In genomic region chr6:106411643-106412200, GRCh38 we compare ENCODE assay signal across 21 cellular contexts. TPM values are rescaled to one million over a fixed set of nuclear protein-coding genes. Genes with fewer than 3 reads are reported as not detected.
DNase-seq lines count a peak whose midpoint lies in the region; ATAC-seq, FAIRE-seq and TF ChIP-seq lines count a peak whose summit lies in the region.
"Had no signal": no experiment of that assay in that cellular context is flagged by ENCODE, and none has a peak within 500 bp of the region (broad histone marks: within the 10 kb centered on the region; RNA-seq: fewer than 3 reads in every experiment).

No MANE protein-coding gene starts in this region.

- H3K27ac ChIP-seq in breast epithelium: peak overlapping the region; percentile 54 to 60
- no peak overlapping the region for H3K27ac ChIP-seq in mammary epithelial cell (ENCODE audit: insufficient read depth, low read depth, low read length)
- no peak overlapping the region for H3K27ac ChIP-seq in GM12878 (ENCODE audit: control insufficient read depth, insufficient read depth)
- H3K27ac ChIP-seq: BLaER1, heart right ventricle, vagina had no signal

- H4K20me1 ChIP-seq in mammary epithelial cell (ENCODE audit: insufficient read depth, low read length) (no peaks in the 10 kb centered on the region), GM12878 (ENCODE audit: control insufficient read depth, insufficient read depth) (no peaks in the 10 kb centered on the region)
- H4K20me1 ChIP-seq: BLaER1 had no signal

- H3K27me3 ChIP-seq in breast epithelium: no peaks in the 10 kb centered on the region
- no peaks in the 10 kb centered on the region for H3K27me3 ChIP-seq in mammary epithelial cell (ENCODE audit: insufficient read depth, low read length)
- no peaks in the 10 kb centered on the region for H3K27me3 ChIP-seq in GM12878 (replicated peaks in 1 of 2; ENCODE audit: control insufficient read depth in 2 of 2, insufficient read depth in 2 of 2, low read length in 1 of 2)
- H3K27me3 ChIP-seq: BLaER1, vagina had no signal

- BruUV-seq in mammary epithelial cell (replicated peaks; lab: Mats Ljungman, UMichigan): no TSS peak
- no TSS peak for BruUV-seq in GM12878 (replicated peaks; lab: Mats Ljungman, UMichigan)

- SMC1A ChIA-PET in GM12878 (lab: Charles Lee; ENCODE audit: uncharacterized antibody, unreplicated experiment): no interaction called here

- H3K9ac ChIP-seq in mammary epithelial cell (ENCODE audit: insufficient read depth, low read length) (no peak overlapping the region), GM12878 (ENCODE audit: control insufficient read depth, insufficient read depth, low read length) (no peak overlapping the region)
- H3K9ac ChIP-seq: BLaER1 had no signal

- POLR2A ChIA-PET in GM12878 (lab: Charles Lee): no interaction called here

- CTCF ChIA-PET in mammary epithelial cell (lab: Charles Lee; ENCODE audit: low non-redundant PET) (no interaction called here), GM12878 (lab: Yijun Ruan, JAX) (no interaction called here)

- no peak for TF ChIP-seq EP300 in GM12878 (IDR thresholded peaks at IDR 0.05; ENCODE audit: borderline replicate concordance in 1 of 2, control insufficient read depth in 1 of 2, low read depth in 2 of 2, low read length in 2 of 2)

- TF ChIP-seq POLR2A in breast epithelium (IDR thresholded peaks at IDR 0.05) (no peak), GM12878 (IDR thresholded peaks at IDR 0.05; ENCODE audit: low read depth, low read length) (no peak)

- in situ Hi-C loops in mammary epithelial cell (cut with MboI; ENCODE audit: low sequenced_read_pairs in 2 of 2) (no loop called here), GM12878 (cut with MboI) (no loop called here)

- no peak for FAIRE-seq in GM12878 (lab: Jason Lieb, UNC)

- TF ChIP-seq CTCF in breast epithelium (IDR thresholded peaks at IDR 0.05) (no peak), mammary epithelial cell (conservative IDR thresholded peaks at IDR 0.05 in 1 of 2, IDR thresholded peaks at IDR 0.05 in 1 of 2; ENCODE audit: extremely low read depth in 1 of 2, insufficient read depth in 1 of 2, low read depth in 1 of 2, low read length in 2 of 2) (no peak), GM12878 (IDR thresholded peaks at IDR 0.05 in 2 of 3, conservative IDR thresholded peaks at IDR 0.05 in 1 of 3; ENCODE audit: control insufficient read depth in 2 of 3, extremely low read depth in 1 of 3, insufficient read depth in 1 of 3, low read depth in 3 of 3, low read length in 3 of 3) (no peak)

- RAD21 ChIA-PET in GM12878 (lab: Charles Lee; ENCODE audit: unreplicated experiment): no interaction called here

- TF ChIP-seq RAD21 in GM12878 (IDR thresholded peaks at IDR 0.05; ENCODE audit: insufficient read depth, low read depth, low read length): no peak

- no peak overlapping the region for H3K4me3 ChIP-seq in breast epithelium
- no peak overlapping the region for H3K4me3 ChIP-seq in mammary epithelial cell (replicated peaks in 1 of 3; ENCODE audit: insufficient read depth in 1 of 3, low read depth in 2 of 3, low read length in 3 of 3)
- H3K4me3 ChIP-seq in GM12878: no peak overlapping the region
- H3K4me3 ChIP-seq: BLaER1, heart right ventricle, lung, vagina had no signal

- WGBS in mammary epithelial cell (ENCODE audit: low coverage, missing lambda C conversion rate): 52% methylated on average over 6 of the region's 6 CpGs
- WGBS in GM12878 (ENCODE audit: insufficient coverage, insufficient replicate concordance, low lambda C conversion rate, missing lambda C conversion rate): 39% methylated on average over 6 of the region's 6 CpGs

- dilution Hi-C loops in mammary epithelial cell (cut with HindIII; ENCODE audit: low sequenced_read_pairs): no loop called here

- H3K4me1 ChIP-seq in breast epithelium (no peaks in the 10 kb centered on the region), mammary epithelial cell (ENCODE audit: insufficient read depth, low read length) (peaks cover 9% of the 10 kb centered on the region), GM12878 (ENCODE audit: control insufficient read depth, insufficient read depth, low read length) (no peaks in the 10 kb centered on the region)
- H3K4me1 ChIP-seq: BLaER1, heart right ventricle had no signal

- H3K4me2 ChIP-seq in mammary epithelial cell (ENCODE audit: insufficient read depth, low read depth, low read length): no peak overlapping the region
- no peak overlapping the region for H3K4me2 ChIP-seq in GM12878 (ENCODE audit: control insufficient read depth, insufficient read depth)
- H3K4me2 ChIP-seq: BLaER1 had no signal

- ATAC-seq in GM12878: no peak
- no peak for ATAC-seq in GM21528 (IDR thresholded peaks at IDR 0.05; ENCODE audit: low FRiP score, unreplicated experiment)
- no peak for ATAC-seq in HG03469 (IDR thresholded peaks at IDR 0.05; ENCODE audit: unreplicated experiment)
- ATAC-seq: heart right ventricle, right cardiac atrium had no signal

- DNase-seq in breast epithelium (ENCODE audit: low spot score in 2 of 2) (no peak), mammary epithelial cell (no peak), GM12878 (ENCODE audit: low read depth, low spot score) (no peak), left kidney (ENCODE audit: low read depth, low spot score) (peak; percentile 24), NCI-H2107 (lab: John Stamatoyannopoulos, UW) (no peak), T-helper 2 cell (no peak)
- DNase-seq: activated CD4-positive, alpha-beta T cell treated with anti-CD3 and anti-CD28 coated beads for 4 hours; activated naive CD8-positive, alpha-beta T cell treated with anti-CD3 and anti-CD28 coated beads, Interleukin-2, amount 10 ng/mL, durations not matched to agents 7 days and 5 days; heart right ventricle; islet precursor cell; NCI-H1105 treated with DMSO at 0.1 percent for 48 hours; NCI-H2171 treated with DMSO at 0.1 percent for 48 hours; NCI-H82; right cardiac atrium; SHP77; substantia nigra had no signal

- H3K79me2 ChIP-seq in mammary epithelial cell (ENCODE audit: insufficient read depth, low read length) (peaks cover 14% of the 10 kb centered on the region), GM12878 (ENCODE audit: control insufficient read depth, insufficient read depth, low read length) (no peaks in the 10 kb centered on the region)

- H3K9me3 ChIP-seq in breast epithelium (no peaks in the 10 kb centered on the region), mammary epithelial cell (replicated peaks; ENCODE audit: insufficient read depth, low read length) (no peaks in the 10 kb centered on the region), GM12878 (replicated peaks; ENCODE audit: control insufficient read depth, insufficient read depth, low read length) (no peaks in the 10 kb centered on the region)
- H3K9me3 ChIP-seq: BLaER1, vagina had no signal

- H2AFZ ChIP-seq in mammary epithelial cell (ENCODE audit: low read depth, low read length) (no peak overlapping the region), GM12878 (ENCODE audit: control insufficient read depth, low read depth, low read length) (no peak overlapping the region)

- H3K36me3 ChIP-seq in breast epithelium: no peaks in the 10 kb centered on the region
- H3K36me3 ChIP-seq in mammary epithelial cell (ENCODE audit: insufficient read depth, low read length): no peaks in the 10 kb centered on the region
- no peaks in the 10 kb centered on the region for H3K36me3 ChIP-seq in GM12878 (ENCODE audit: control insufficient read depth in 2 of 2, insufficient read depth in 2 of 2, low read length in 1 of 2)
- H3K36me3 ChIP-seq: BLaER1, heart right ventricle, vagina had no signal

- intact Hi-C loops in breast epithelium (cut with DNase I; ENCODE audit: low total_unique reads): no loop called here
- intact Hi-C loops in mammary epithelial cell (cut with micrococcal nuclease): no loop called here
- intact Hi-C loops in GM12878 (cut with micrococcal nuclease; ENCODE audit: unreplicated experiment): no loop called here

TF ChIP-seq in GM12878, 131 proteins besides CTCF, POLR2A, EP300 and RAD21:
- no peak for TF ChIP-seq SUPT20H (IDR thresholded peaks at IDR 0.05; ENCODE audit: borderline replicate concordance, control insufficient read depth, low read depth, low read length)
- TF ChIP-seq PKNOX1 (IDR thresholded peaks at IDR 0.05): 0 out of 2 replicates have a peak, but pooled peaks have one; percentile 13

RNA-seq across cellular contexts. Expression of gene CRYBG1, which starts 51.2 kb away (rescaled TPM):
- total RNA-seq in breast epithelium: 100 to 1,000 TPM in 1 of 3 donors, 10 to 100 TPM in 2; 30.9 to 142 (median 38.3) TPM
- total RNA-seq in mammary epithelial cell: 10 to 100 TPM; 78.5 to 92.9 TPM
- polyA plus RNA-seq in mammary epithelial cell: 28.3 TPM
- polyA minus RNA-seq in mammary epithelial cell: 102 TPM
- 90.8 and 93.4 TPM in 2 replicates for total RNA-seq in GM12878 (2013; cell fraction: nucleolus; rRNA removed)
- total RNA-seq in GM12878 (2014; rRNA removed): 25.5 and 32.9 TPM in 2 replicates
- total RNA-seq in GM12878 (2014; rRNA removed; fragmentation: Illumina TruSeq; extraction: Trizol): 56.8 and 57.0 TPM in 2 replicates
- 27.5 and 30.7 TPM in 2 replicates for total RNA-seq in GM12878 (2021)
- polyA plus RNA-seq in GM12878 (2011; ENCODE audit: low read depth): 10.1 TPM
- polyA plus RNA-seq in GM12878 (2011; rRNA removed): 31.1 and 64.1 TPM in 2 replicates
- 11.4 and 12.4 TPM in 2 replicates for polyA plus RNA-seq in GM12878 (2011; cell fraction: cytosol; rRNA removed)
- polyA plus RNA-seq in GM12878 (2011; cell fraction: nucleus; rRNA removed): 15.4 and 20.7 TPM in 2 replicates
- polyA plus RNA-seq in GM12878 (2012): 14.2 and 25.5 TPM in 2 replicates
- 31.4 and 39.2 TPM in 2 replicates for polyA plus RNA-seq in GM12878 (2014; fragmentation: Illumina TruSeq; extraction: Trizol)
- polyA plus RNA-seq in GM12878 (2014; fragmentation: Nextera tagmentation; extraction: Ambion mirVana): 1 to 10 TPM; 6.5 to 6.8 TPM
- 15.7 and 19.6 TPM in 2 replicates for polyA plus RNA-seq in GM12878 (2014; rRNA removed)
- 10 to 100 TPM; 22.7 to 24.9 TPM for polyA plus RNA-seq in GM12878 (2016; fragmentation: Nextera tagmentation; extraction: Ambion mirVana)
- 25.1 and 30.0 TPM in 2 replicates for polyA minus RNA-seq in GM12878 (2011; rRNA and poly(A)+ RNA removed)
- 10.2 and 12.6 TPM in 2 replicates for polyA minus RNA-seq in GM12878 (2011; cell fraction: cytosol; rRNA and poly(A)+ RNA removed)
- 12.6 and 17.8 TPM in 2 replicates for polyA minus RNA-seq in GM12878 (2011; cell fraction: nucleus; rRNA and poly(A)+ RNA removed)

Comparison
In these comparisons a context has a peak if more than half of its experiments do, and no peak if none do; other contexts are left out.
1. H3K27ac ChIP-seq: peak in breast epithelium (2 of 2); none in mammary epithelial cell (single experiment) and GM12878 (single experiment).